In genomic region chr16:66502020-66502913, GRCh38 we compare ENCODE assay signal across 11 cellular contexts. TPM values are rescaled to one million over a fixed set of nuclear protein-coding genes. Genes with fewer than 3 reads are reported as not detected.
DNase-seq lines count a peak whose midpoint lies in the region; ATAC-seq and TF ChIP-seq lines count a peak whose summit lies in the region.
"Had no signal": no experiment of that assay in that cellular context is flagged by ENCODE, and none has a peak within 500 bp of the region (broad histone marks: within the 10 kb centered on the region; RNA-seq: fewer than 3 reads in every experiment).

No MANE protein-coding gene starts in this region.

- no peaks in the 10 kb centered on the region for H3F3A ChIP-seq in neural progenitor cell (ENCODE audit: low read depth)

- no peaks in the 10 kb centered on the region for H3K4me1 Mint-ChIP-seq in neural progenitor cell

- H3K4me3 ChIP-seq in ACC112 (ENCODE audit: low read depth, low read length) (no peak overlapping the region), neutrophil (ENCODE audit: low read depth in 1 of 2, low read length in 1 of 2) (no peak overlapping the region), neural progenitor cell (no peak overlapping the region)

- H4K20me1 ChIP-seq in neural progenitor cell (ENCODE audit: low read depth), result no peaks in the 10 kb centered on the region

- H3K79me2 ChIP-seq in ACC112 (ENCODE audit: control insufficient read depth, insufficient read depth, low read length, unreplicated experiment), result no peaks in the 10 kb centered on the region
- H3K79me2 ChIP-seq in neural progenitor cell (ENCODE audit: low read depth), result no peaks in the 10 kb centered on the region

- H3K9me3 ChIP-seq in neutrophil (no peaks in the 10 kb centered on the region), neural progenitor cell (ENCODE audit: low read depth) (no peaks in the 10 kb centered on the region)

- no peak overlapping the region for H3K9ac ChIP-seq in neural progenitor cell

- H3K9me3 Mint-ChIP-seq in neural progenitor cell, result peaks cover 7% of the 10 kb centered on the region

- H3K27me3 Mint-ChIP-seq in neural progenitor cell (ENCODE audit: insufficient read depth, low read depth), result peaks cover 3% of the 10 kb centered on the region

- H3K36me3 ChIP-seq in ACC112 (ENCODE audit: insufficient read depth, low read length), result no peaks in the 10 kb centered on the region
- H3K36me3 ChIP-seq in neutrophil, result no peaks in the 10 kb centered on the region
- no peaks in the 10 kb centered on the region for H3K36me3 ChIP-seq in neural progenitor cell

- H3K4me1 ChIP-seq in ACC112 (ENCODE audit: control insufficient read depth, insufficient read depth, low read length, unreplicated experiment) (peaks cover 21% of the 10 kb centered on the region), neutrophil (ENCODE audit: control insufficient read depth in 1 of 2, insufficient read depth in 1 of 2, low read depth in 1 of 2, low read length in 1 of 2) (peaks cover 7 to 15% of the 10 kb centered on the region in 2 experiments), neural progenitor cell (no peaks in the 10 kb centered on the region)

- no peak overlapping the region for H2AFZ ChIP-seq in ACC112 (ENCODE audit: low read length, unreplicated experiment)
- H2AFZ ChIP-seq in neural progenitor cell (replicated peaks), result no peak overlapping the region

- no peak overlapping the region for H3K4me2 ChIP-seq in neural progenitor cell

- TF ChIP-seq CTCF in neutrophil (IDR thresholded peaks at IDR 0.05) (no peak), neural progenitor cell (IDR thresholded peaks at IDR 0.05) (no peak)

- peaks cover 3% of the 10 kb centered on the region for H3K36me3 Mint-ChIP-seq in neural progenitor cell

- H3K27ac Mint-ChIP-seq in neural progenitor cell, result no peak overlapping the region

- H3K27ac ChIP-seq in ACC112 (ENCODE audit: low read depth, low read length) (peak overlapping the region; percentile 52), neutrophil (peak overlapping the region; percentile 13), neural progenitor cell (no peak overlapping the region)

- no peak for ATAC-seq in GM21825 (IDR thresholded peaks at IDR 0.05; ENCODE audit: unreplicated experiment)

- H3K27me3 ChIP-seq in ACC112 (ENCODE audit: insufficient read depth, low read length) (no peaks in the 10 kb centered on the region), neutrophil (no peaks in the 10 kb centered on the region), neural progenitor cell (no peaks in the 10 kb centered on the region)

- H3K4me3 Mint-ChIP-seq in neural progenitor cell, result no peak overlapping the region

- DNase-seq in NCI-H2171 treated with DMSO at 0.1 percent for 48 hours (lab: John Stamatoyannopoulos, UW) (peak; percentile 51), fibroblast of peridontal ligament (ENCODE audit: extremely low read depth) (peak; percentile 63), D341Med (ENCODE audit: low spot score) (no peak), neural progenitor cell (ENCODE audit: low spot score) (no peak), NCI-H2107 treated with DMSO at 0.1 percent for 48 hours (lab: John Stamatoyannopoulos, UW; ENCODE audit: unreplicated experiment) (no peak)
- DNase-seq: activated CD4-positive, CD25-positive, alpha-beta regulatory T cell; effector CD8-positive, alpha-beta T cell; NCI-H1436 treated with DMSO at 0.1 percent for 48 hours had no signal

RNA-seq across cellular contexts. Expression of gene TK2, which starts 47.7 kb away (rescaled TPM):
- 7.1 and 7.3 TPM in 2 replicates for total RNA-seq in neural progenitor cell (ENCODE audit: low replicate concordance)

RNA-seq across cellular contexts. Expression of gene CKLF, which starts 50.1 kb away (rescaled TPM):
- total RNA-seq in neural progenitor cell (ENCODE audit: low replicate concordance), result 33.3 and 38.6 TPM in 2 replicates

Comparison
In these comparisons a context has a peak if more than half of its experiments do, and no peak if none do; other contexts are left out.
1. DNase-seq: peak in NCI-H2171 treated with DMSO at 0.1 percent for 48 hours (single experiment) and fibroblast of peridontal ligament (single experiment); none in D341Med (single experiment), neural progenitor cell (single experiment) and NCI-H2107 treated with DMSO at 0.1 percent for 48 hours (single experiment).